Comparison of ENCODE assay signal across 10 cellular contexts in genomic region chr11:115505165-115505564, GRCh38. TPM values are rescaled to one million over a fixed set of nuclear protein-coding genes. Genes with fewer than 3 reads are reported as not detected.
DNase-seq lines count a peak whose midpoint lies in the region; ATAC-seq and TF ChIP-seq lines count a peak whose summit lies in the region.
"Had no signal": no experiment of that assay in that cellular context is flagged by ENCODE, and none has a peak within 500 bp of the region (broad histone marks: within the 10 kb centered on the region; RNA-seq: fewer than 3 reads in every experiment).

No MANE protein-coding gene starts in this region.

- intact Hi-C loops in spleen (cut with DNase I; ENCODE audit: low total_unique reads), result loop anchor here (10.0 kb wide), 1 partner anchor 170 kb away; no protein-coding TSS in a partner anchor
- intact Hi-C loops in posterior vena cava (cut with DNase I), result loop anchor here in 1 of 2 donors (10.0 kb wide), 1 partner anchor 170 kb away; no protein-coding TSS in a partner anchor

- no peaks in the 10 kb centered on the region for H3K36me3 ChIP-seq in spleen
- H3K36me3 ChIP-seq: BLaER1 treated with 17β-estradiol and CSF1 and Interleukin-3, amounts not matched to agents 10 nM and 100 nM had no signal

- 4 to 11% (median 5%) methylated on average over 10 of the region's 10 CpGs for WGBS in spleen, 5 donors

- TF ChIP-seq CTCF in WI38 (IDR thresholded peaks at IDR 0.05; ENCODE audit: low read depth, low read length) (no peak), spleen (IDR thresholded peaks at IDR 0.05 in 8 of 11, conservative IDR thresholded peaks at IDR 0.05 in 3 of 11) (no peak)

- H3K9me3 ChIP-seq in spleen, result no peaks in the 10 kb centered on the region

- peaks cover 0 to 86% (median 45%) of the 10 kb centered on the region in 7 donors for H3K27me3 ChIP-seq in spleen (replicated peaks in 1 of 7)

- DNase-seq in NCI-H82 (lab: John Stamatoyannopoulos, UW) (peak; percentile 54), NCI-H82 treated with DMSO at 0.1 percent for 48 hours (lab: John Stamatoyannopoulos, UW; ENCODE audit: unreplicated experiment) (no peak), iPS-NIHi11 (ENCODE audit: low spot score) (peak; percentile 28), spleen (no peak), posterior vena cava (ENCODE audit: low spot score) (no peak)
- no peak for DNase-seq in stimulated activated naive CD4-positive, alpha-beta T cell (lab: John Stamatoyannopoulos, UW)
- DNase-seq: PC-9 had no signal

- H3K4me3 ChIP-seq in WI38 (ENCODE audit: low read depth, low read length), result peak overlapping the region; percentile 70
- H3K4me3 ChIP-seq in spleen, result peak overlapping the region in 6 of 8 donors; percentile 47 to 70 (median 52)
- H3K4me3 ChIP-seq: BLaER1 treated with 17β-estradiol and CSF1 and Interleukin-3, amounts not matched to agents 10 nM and 100 nM; PC-9 had no signal

- ATAC-seq in GM19395 (IDR thresholded peaks at IDR 0.05; ENCODE audit: unreplicated experiment), result no peak

- peaks cover 0 to 45% (median 22%) of the 10 kb centered on the region in 6 donors for H3K4me1 ChIP-seq in spleen

- H3K27ac ChIP-seq in spleen, result peak overlapping the region in 3 of 8 donors; percentile 47 to 77 (median 69)
- H3K27ac ChIP-seq: BLaER1 treated with 17β-estradiol and CSF1 and Interleukin-3, amounts not matched to agents 10 nM and 100 nM; PC-9 had no signal

- TF ChIP-seq POLR2A in spleen (IDR thresholded peaks at IDR 0.05), result no peak

RNA-seq across cellular contexts. Expression of gene CADM1, which starts 0.9 kb away (rescaled TPM):
- total RNA-seq in spleen (10 to 100 TPM in 5 of 7 donors, 1 to 10 TPM in 2; 9.5 to 18.8 (median 12.0) TPM), posterior vena cava (1 to 10 TPM; 2.5 to 5.5 TPM)
- polyA plus RNA-seq in spleen, result 1 to 10 TPM; 1.4 to 3.4 (median 2.1) TPM
- total RNA-seq: PC-9 had no signal

Comparison
In these comparisons a context has a peak if more than half of its experiments do, and no peak if none do; other contexts are left out.
1. DNase-seq: peak in NCI-H82 (single experiment) and iPS-NIHi11 (single experiment); none in NCI-H82 treated with DMSO at 0.1 percent for 48 hours (single experiment), spleen (single experiment), stimulated activated naive CD4-positive, alpha-beta T cell (0 of 6) and posterior vena cava (single experiment).